Comparison of ENCODE assay signal across 9 cellular contexts in genomic region chr10:49761201-49761788, GRCh38. TPM values are rescaled to one million over a fixed set of nuclear protein-coding genes. Genes with fewer than 3 reads are reported as not detected.
DNase-seq lines count a peak whose midpoint lies in the region; TF ChIP-seq lines count a peak whose summit lies in the region.
"Had no signal": no experiment of that assay in that cellular context is flagged by ENCODE, and none has a peak within 500 bp of the region (broad histone marks: within the 10 kb centered on the region; RNA-seq: fewer than 3 reads in every experiment).

No MANE protein-coding gene starts in this region.

- H4K20me1 ChIP-seq in OCI-LY3 (ENCODE audit: insufficient read depth, low read length) = no peaks in the 10 kb centered on the region; the same call in 1 of the 2 replicates
- H4K20me1 ChIP-seq in fibroblast of lung (ENCODE audit: control insufficient read depth, extremely low read depth, insufficient read depth, low read length) = no peaks in the 10 kb centered on the region

- TF ChIP-seq POLR2A in prostate gland (IDR thresholded peaks at IDR 0.05) = no peak

- H3K9ac ChIP-seq in OCI-LY3 (ENCODE audit: low read length) (no peak overlapping the region), fibroblast of lung (ENCODE audit: insufficient read depth, low read length) (no peak overlapping the region)

- H3K4me2 ChIP-seq in OCI-LY3 (ENCODE audit: low read length) (peak overlapping the region; percentile 79), fibroblast of lung (ENCODE audit: extremely low read depth, insufficient read depth, low read length) (peak overlapping the region; percentile 64)

- no peak for DNase-seq in T-helper 1 cell
- no peak for DNase-seq in fibroblast of lung (ENCODE audit: low read depth in 2 of 2)
- no peak for DNase-seq in prostate gland (ENCODE audit: low spot score)
- no peak for DNase-seq in H4 (ENCODE audit: low spot score)
- no peak for DNase-seq in stimulated activated CD4-positive, alpha-beta T cell treated with anti-CD3 and anti-CD28 coated beads, Interleukin-4, amount 100 ng/mL, for 1 hour
- DNase-seq in NCI-H2081 treated with DMSO at 0.1 percent for 48 hours (lab: John Stamatoyannopoulos, UW) = no peak
- DNase-seq: NCI-H1436 treated with DMSO at 0.1 percent for 48 hours had no signal

- no peaks in the 10 kb centered on the region for H3K9me3 Mint-ChIP-seq in T-helper 1 cell treated with Interleukin-12 subunit alpha and Interleukin-12 subunit beta and Interleukin-4 antibody, amounts not matched to agents 30 μg/mL and 1 μg/mL, for 36 hours

- H3K27ac Mint-ChIP-seq in T-helper 1 cell treated with Interleukin-12 subunit alpha and Interleukin-12 subunit beta and Interleukin-4 antibody, amounts not matched to agents 30 μg/mL and 1 μg/mL, for 36 hours = no peak overlapping the region

- H3K27me3 ChIP-seq in OCI-LY3 (ENCODE audit: low read depth, low read length) (no peaks in the 10 kb centered on the region), fibroblast of lung (ENCODE audit: control insufficient read depth, insufficient read depth, low read length) (no peaks in the 10 kb centered on the region), prostate gland (replicated peaks; ENCODE audit: insufficient read depth) (no peaks in the 10 kb centered on the region)

- 23% methylated on average over 16 of the region's 16 CpGs for WGBS in prostate gland

- no peaks in the 10 kb centered on the region for H3K36me3 ChIP-seq in OCI-LY3 (replicated peaks; ENCODE audit: low read depth, low read length)
- no peaks in the 10 kb centered on the region for H3K36me3 ChIP-seq in fibroblast of lung (ENCODE audit: control insufficient read depth, insufficient read depth, low read length)
- no peaks in the 10 kb centered on the region for H3K36me3 ChIP-seq in prostate gland

- H3K79me2 ChIP-seq in OCI-LY3 (ENCODE audit: low read length) (no peaks in the 10 kb centered on the region), fibroblast of lung (ENCODE audit: control insufficient read depth, insufficient read depth, low read length) (no peaks in the 10 kb centered on the region)

- peaks cover 4% of the 10 kb centered on the region for H3K4me1 Mint-ChIP-seq in T-helper 1 cell treated with Interleukin-12 subunit alpha and Interleukin-12 subunit beta and Interleukin-4 antibody, amounts not matched to agents 30 μg/mL and 1 μg/mL, for 36 hours (ENCODE audit: low read depth)

- peaks cover 25% of the 10 kb centered on the region for H3K27me3 Mint-ChIP-seq in T-helper 1 cell treated with Interleukin-12 subunit alpha and Interleukin-12 subunit beta and Interleukin-4 antibody, amounts not matched to agents 30 μg/mL and 1 μg/mL, for 36 hours (ENCODE audit: low read depth)

- H3K9me3 ChIP-seq in OCI-LY3 (ENCODE audit: insufficient read depth, low read length) (no peaks in the 10 kb centered on the region), fibroblast of lung (ENCODE audit: control insufficient read depth, insufficient read depth, low read depth, low read length) (no peaks in the 10 kb centered on the region), prostate gland (no peaks in the 10 kb centered on the region)

- intact Hi-C loops in prostate gland (cut with DNase I) = no loop called here

- peaks cover 4% of the 10 kb centered on the region; the same call in 1 of the 2 replicates for H3K4me1 ChIP-seq in OCI-LY3 (ENCODE audit: low read length)
- no peaks in the 10 kb centered on the region for H3K4me1 ChIP-seq in fibroblast of lung (ENCODE audit: control insufficient read depth, extremely low read depth, insufficient read depth, low read length)
- H3K4me1 ChIP-seq in prostate gland (replicated peaks) = no peaks in the 10 kb centered on the region

- no peak overlapping the region for H2AFZ ChIP-seq in OCI-LY3 (ENCODE audit: low read depth, low read length)
- H2AFZ ChIP-seq in fibroblast of lung (ENCODE audit: low read length) = no peak overlapping the region

- peak overlapping the region; percentile 34 for H3K4me3 Mint-ChIP-seq in T-helper 1 cell treated with Interleukin-12 subunit alpha and Interleukin-12 subunit beta and Interleukin-4 antibody, amounts not matched to agents 30 μg/mL and 1 μg/mL, for 36 hours

- no peaks in the 10 kb centered on the region for H3K36me3 Mint-ChIP-seq in T-helper 1 cell treated with Interleukin-12 subunit alpha and Interleukin-12 subunit beta and Interleukin-4 antibody, amounts not matched to agents 30 μg/mL and 1 μg/mL, for 36 hours (ENCODE audit: low read depth)

- TF ChIP-seq CTCF in OCI-LY3 (IDR thresholded peaks at IDR 0.05; ENCODE audit: low read depth, low read length) (no peak), fibroblast of lung (conservative IDR thresholded peaks at IDR 0.05 in 1 of 2, IDR thresholded peaks at IDR 0.05 in 1 of 2; ENCODE audit: low read depth in 1 of 2, low read length in 2 of 2) (no peak), prostate gland (IDR thresholded peaks at IDR 0.05) (no peak)

- H3K4me3 ChIP-seq in OCI-LY3 (ENCODE audit: low read length) (peak overlapping the region; percentile 89), fibroblast of lung (replicated peaks in 1 of 4; ENCODE audit: control extremely low read depth in 1 of 4, insufficient read depth in 1 of 4, low read depth in 3 of 4, low read length in 4 of 4) (no peak overlapping the region), prostate gland (peak overlapping the region; percentile 51 to 57)

- H3K27ac ChIP-seq in OCI-LY3 (ENCODE audit: low read length) = no peak overlapping the region
- no peak overlapping the region for H3K27ac ChIP-seq in fibroblast of lung (ENCODE audit: insufficient read depth, low read length)
- H3K27ac ChIP-seq in prostate gland = no peak overlapping the region

RNA-seq across cellular contexts. Expression of gene OGDHL, which starts 0.8 kb away (rescaled TPM):
- total RNA-seq in fibroblast of lung = under 0.01 TPM in 2 replicates
- polyA plus RNA-seq in fibroblast of lung = 0.06 and 0.08 TPM in 2 replicates
- 0.03 and 0.05 TPM in 2 replicates for polyA plus RNA-seq in fibroblast of lung (2012)
- polyA minus RNA-seq in fibroblast of lung (ENCODE audit: low replicate concordance) = not detected in 2 replicates
- total RNA-seq in prostate gland = 1 to 10 TPM; 3.3 to 8.5 TPM
- total RNA-seq in H4 (2014; rRNA removed; shearing (Covaris generic)) = 0.37 and 1.1 TPM in 2 replicates

Comparison
In these comparisons a context has a peak if more than half of its experiments do, and no peak if none do; other contexts are left out.
1. H3K4me3 ChIP-seq: peak in OCI-LY3 (single experiment) and prostate gland (2 of 2); none in fibroblast of lung (0 of 4).